Comparison of ENCODE assay signal across 8 cellular contexts in genomic region chr1:207866471-207867135, GRCh38.
DNase-seq lines count a peak whose midpoint lies in the region; ATAC-seq lines count a peak whose summit lies in the region.

No MANE protein-coding gene starts in this region.

- peak; percentile 29 for DNase-seq in COLO668 (lab: John Stamatoyannopoulos, UW; ENCODE audit: unreplicated experiment)
- DNase-seq in T-helper 2 cell treated with Interferon-gamma antibody and Interleukin-4, amounts not matched to agents 5 μg/mL and 100 μg/mL, for 36 hours (ENCODE audit: low spot score) = peak; percentile 49
- DNase-seq in fibroblast of gingiva (ENCODE audit: low read depth) = peak; percentile 89
- DNase-seq in nucleus accumbens (lab: John Stamatoyannopoulos, UW) = peak in 38 of 56 donors; percentile 15 to 69 (median 46)
- no peak for DNase-seq in NCI-H82 treated with DMSO at 0.1 percent for 48 hours (lab: John Stamatoyannopoulos, UW; ENCODE audit: unreplicated experiment)
- no peak for DNase-seq in NCI-H1694 treated with DMSO at 0.1 percent for 48 hours (lab: John Stamatoyannopoulos, UW)

- H3K27me3 Mint-ChIP-seq in T-helper 2 cell treated with Interferon-gamma antibody and Interleukin-4, amounts not matched to agents 5 μg/mL and 100 μg/mL, for 36 hours (ENCODE audit: low read depth) = no peaks in the 10 kb centered on the region

- peaks cover 63% of the 10 kb centered on the region for H3K36me3 Mint-ChIP-seq in T-helper 2 cell treated with Interferon-gamma antibody and Interleukin-4, amounts not matched to agents 5 μg/mL and 100 μg/mL, for 36 hours (ENCODE audit: low read depth)

- peak overlapping the region; percentile 93 for H3K4me3 Mint-ChIP-seq in T-helper 2 cell treated with Interferon-gamma antibody and Interleukin-4, amounts not matched to agents 5 μg/mL and 100 μg/mL, for 36 hours

- ATAC-seq in GM18861 (IDR thresholded peaks at IDR 0.05; ENCODE audit: unreplicated experiment) = no peak
- ATAC-seq in GM19395 (IDR thresholded peaks at IDR 0.05; ENCODE audit: unreplicated experiment) = no peak

- peak overlapping the region; percentile 92 for H3K27ac Mint-ChIP-seq in T-helper 2 cell treated with Interferon-gamma antibody and Interleukin-4, amounts not matched to agents 5 μg/mL and 100 μg/mL, for 36 hours

- no peaks in the 10 kb centered on the region for H3K9me3 Mint-ChIP-seq in T-helper 2 cell treated with Interferon-gamma antibody and Interleukin-4, amounts not matched to agents 5 μg/mL and 100 μg/mL, for 36 hours

- peaks cover 76% of the 10 kb centered on the region for H3K4me1 Mint-ChIP-seq in T-helper 2 cell treated with Interferon-gamma antibody and Interleukin-4, amounts not matched to agents 5 μg/mL and 100 μg/mL, for 36 hours (ENCODE audit: low read depth)

Comparison
In these comparisons a context has a peak if more than half of its experiments do, and no peak if none do; other contexts are left out.
1. DNase-seq: peak in COLO668 (single experiment), T-helper 2 cell treated with Interferon-gamma antibody and Interleukin-4, amounts not matched to agents 5 μg/mL and 100 μg/mL, for 36 hours (single experiment), fibroblast of gingiva (single experiment) and nucleus accumbens (38 of 56); none in NCI-H82 treated with DMSO at 0.1 percent for 48 hours (single experiment) and NCI-H1694 treated with DMSO at 0.1 percent for 48 hours (single experiment).